Comparison of ENCODE assay signal across 9 cellular contexts in genomic region chr11:124961972-124962609, GRCh38. TPM values are rescaled to one million over a fixed set of nuclear protein-coding genes. Genes with fewer than 3 reads are reported as not detected.
DNase-seq lines count a peak whose midpoint lies in the region; ATAC-seq, FAIRE-seq and TF ChIP-seq lines count a peak whose summit lies in the region.
"Had no signal": no experiment of that assay in that cellular context is flagged by ENCODE, and none has a peak within 500 bp of the region (broad histone marks: within the 10 kb centered on the region; RNA-seq: fewer than 3 reads in every experiment).

No MANE protein-coding gene starts in this region.

- H3K9ac ChIP-seq in astrocyte (ENCODE audit: low read length): no peak overlapping the region

- DNase-seq in DMS153 (lab: John Stamatoyannopoulos, UW): peak; percentile 18
- peak; percentile 16 for DNase-seq in GM19238 (ENCODE audit: insufficient read length, low spot score)
- DNase-seq in NCI-H446 treated with DMSO at 0.1 percent for 48 hours (lab: John Stamatoyannopoulos, UW): peak; percentile 60
- peak; percentile 57 for DNase-seq in astrocyte (ENCODE audit: low read depth)
- DNase-seq in hepatocyte (ENCODE audit: low spot score): peak; percentile 73
- peak; percentile 82 for DNase-seq in small intestine
- DNase-seq in activated CD4-positive, alpha-beta memory T cell treated with anti-CD3 and anti-CD28 coated beads, Interleukin-2, amount 10 ng/mL, durations not matched to agents 7 days and 5 days: no peak

- H3K4me3 ChIP-seq in astrocyte (ENCODE audit: insufficient read depth, low read depth, low read length) (no peak overlapping the region), hepatocyte (no peak overlapping the region), small intestine (ENCODE audit: low read depth in 1 of 2, low read length in 2 of 2) (no peak overlapping the region)

- no peak overlapping the region for H3K27ac ChIP-seq in astrocyte (ENCODE audit: low read depth, low read length)
- no peak overlapping the region for H3K27ac ChIP-seq in hepatocyte
- H3K27ac ChIP-seq in small intestine (ENCODE audit: low read depth in 1 of 2, low read length in 1 of 2): no peak overlapping the region

- H3K79me2 ChIP-seq in astrocyte (ENCODE audit: insufficient read depth, low read length) (no peaks in the 10 kb centered on the region), hepatocyte (no peaks in the 10 kb centered on the region)

- 24% methylated on average over 5 of the region's 5 CpGs for WGBS in hepatocyte (ENCODE audit: low lambda C conversion rate, missing lambda C conversion rate)
- 21 to 22% (median 22%) methylated on average over 5 of the region's 5 CpGs for WGBS in small intestine, 3 donors

- no peaks in the 10 kb centered on the region for H4K20me1 ChIP-seq in astrocyte (ENCODE audit: insufficient read depth, low read length)
- H4K20me1 ChIP-seq in hepatocyte (ENCODE audit: insufficient read depth, poor library complexity, severe bottlenecking): no peaks in the 10 kb centered on the region

- no peak overlapping the region for H3K4me3 Mint-ChIP-seq in astrocyte (ENCODE audit: unreplicated experiment)
- no peak overlapping the region for H3K4me3 Mint-ChIP-seq in activated CD4-positive, alpha-beta memory T cell treated with anti-CD3 and anti-CD28 coated beads, Interleukin-2, amount 10 ng/mL, durations not matched to agents 7 days and 5 days

- POLR2A ChIA-PET in activated CD4-positive, alpha-beta memory T cell treated with anti-CD3 and anti-CD28 coated beads, Interleukin-2, amount 10 ng/mL, durations not matched to agents 7 days and 5 days (lab: Charles Lee): no interaction called here

- no peaks in the 10 kb centered on the region for H3K4me1 Mint-ChIP-seq in astrocyte (ENCODE audit: low read depth, unreplicated experiment)
- peaks cover 4% of the 10 kb centered on the region for H3K4me1 Mint-ChIP-seq in activated CD4-positive, alpha-beta memory T cell treated with anti-CD3 and anti-CD28 coated beads, Interleukin-2, amount 10 ng/mL, durations not matched to agents 7 days and 5 days

- FAIRE-seq in astrocyte (lab: Jason Lieb, UNC) (peak; percentile 93), small intestine (lab: Jason Lieb, UNC) (peak; percentile 62)

- no peaks in the 10 kb centered on the region for H3K4me1 ChIP-seq in astrocyte (ENCODE audit: insufficient read depth, low read length)
- H3K4me1 ChIP-seq in hepatocyte (ENCODE audit: insufficient read depth): no peaks in the 10 kb centered on the region
- H3K4me1 ChIP-seq in small intestine (ENCODE audit: control insufficient read depth in 2 of 2, insufficient read depth in 1 of 2, low read depth in 1 of 2, low read length in 1 of 2): no peaks in the 10 kb centered on the region

- CTCF ChIA-PET in activated CD4-positive, alpha-beta memory T cell treated with anti-CD3 and anti-CD28 coated beads, Interleukin-2, amount 10 ng/mL, durations not matched to agents 7 days and 5 days (lab: Charles Lee): interaction anchor here (1.2 to 1.8 kb wide), 2 partner anchors 162 to 386 kb away, joined by 3 to 7 read pairs; no protein-coding TSS in a partner anchor

- H3K27me3 ChIP-seq in astrocyte (ENCODE audit: insufficient read depth, low read length) (no peaks in the 10 kb centered on the region), hepatocyte (no peaks in the 10 kb centered on the region), small intestine (ENCODE audit: control insufficient read depth in 2 of 2, insufficient read depth in 2 of 2, low read length in 2 of 2) (no peaks in the 10 kb centered on the region)

- no peaks in the 10 kb centered on the region for H3K9me2 ChIP-seq in hepatocyte (replicated peaks; ENCODE audit: insufficient read depth)

- no peak overlapping the region for H2AFZ ChIP-seq in astrocyte (ENCODE audit: low read depth, low read length)
- no peak overlapping the region for H2AFZ ChIP-seq in hepatocyte

- ATAC-seq in HG03342 (IDR thresholded peaks at IDR 0.05; ENCODE audit: unreplicated experiment): peak; percentile 95

- peaks cover 3% of the 10 kb centered on the region for H3K27me3 Mint-ChIP-seq in astrocyte (ENCODE audit: low read depth, unreplicated experiment)
- H3K27me3 Mint-ChIP-seq in activated CD4-positive, alpha-beta memory T cell treated with anti-CD3 and anti-CD28 coated beads, Interleukin-2, amount 10 ng/mL, durations not matched to agents 7 days and 5 days: no peaks in the 10 kb centered on the region

- no peaks in the 10 kb centered on the region for H3K9me3 ChIP-seq in astrocyte (ENCODE audit: insufficient read depth, low read depth, low read length)
- H3K9me3 ChIP-seq in hepatocyte (ENCODE audit: low read depth): no peaks in the 10 kb centered on the region
- H3K9me3 ChIP-seq in small intestine (ENCODE audit: control insufficient read depth, low read depth): no peaks in the 10 kb centered on the region

- H3K36me3 ChIP-seq in astrocyte (ENCODE audit: insufficient read depth, low read length): no peaks in the 10 kb centered on the region
- H3K36me3 ChIP-seq in hepatocyte (replicated peaks; ENCODE audit: insufficient read depth, low read depth): no peaks in the 10 kb centered on the region
- no peaks in the 10 kb centered on the region for H3K36me3 ChIP-seq in small intestine (ENCODE audit: control insufficient read depth in 2 of 2, insufficient read depth in 2 of 2, low read length in 2 of 2)

- peaks cover 4% of the 10 kb centered on the region for H3K9me3 Mint-ChIP-seq in astrocyte (ENCODE audit: unreplicated experiment)
- H3K9me3 Mint-ChIP-seq in activated CD4-positive, alpha-beta memory T cell treated with anti-CD3 and anti-CD28 coated beads, Interleukin-2, amount 10 ng/mL, durations not matched to agents 7 days and 5 days: no peaks in the 10 kb centered on the region

- H3K36me3 Mint-ChIP-seq in astrocyte (ENCODE audit: low read depth, unreplicated experiment): no peaks in the 10 kb centered on the region
- peaks cover 26% of the 10 kb centered on the region for H3K36me3 Mint-ChIP-seq in activated CD4-positive, alpha-beta memory T cell treated with anti-CD3 and anti-CD28 coated beads, Interleukin-2, amount 10 ng/mL, durations not matched to agents 7 days and 5 days (ENCODE audit: low read depth)

- H3K27ac Mint-ChIP-seq in astrocyte (ENCODE audit: unreplicated experiment): no peak overlapping the region
- H3K27ac Mint-ChIP-seq in activated CD4-positive, alpha-beta memory T cell treated with anti-CD3 and anti-CD28 coated beads, Interleukin-2, amount 10 ng/mL, durations not matched to agents 7 days and 5 days: no peak overlapping the region

- H3K4me2 ChIP-seq in astrocyte (ENCODE audit: low read length) (no peak overlapping the region), hepatocyte (no peak overlapping the region)

- peak; percentile 88 for TF ChIP-seq CTCF in astrocyte (IDR thresholded peaks at IDR 0.05; ENCODE audit: insufficient read depth, low read depth, low read length)
- TF ChIP-seq CTCF in hepatocyte (IDR thresholded peaks at IDR 0.05; ENCODE audit: poor library complexity): peak; percentile 87

RNA-seq across cellular contexts. Expression of gene CCDC15, which starts 8.1 kb away (rescaled TPM):
- 0.75 and 1.0 TPM in 2 replicates for total RNA-seq in astrocyte
- 1.3 and 2.3 TPM in 2 replicates for total RNA-seq in hepatocyte
- 0.97 and 1.1 TPM in 2 replicates for polyA plus RNA-seq in hepatocyte
- under 1 TPM; 0.22 to 0.92 (median 0.27) TPM for polyA plus RNA-seq in small intestine
- total RNA-seq in activated CD4-positive, alpha-beta memory T cell treated with anti-CD3 and anti-CD28 coated beads, Interleukin-2, amount 10 ng/mL, durations not matched to agents 7 days and 5 days: 1 to 10 TPM; 9.2 to 9.7 TPM

RNA-seq across cellular contexts. Expression of gene HEPACAM, which starts 26.2 kb away (rescaled TPM):
- total RNA-seq in astrocyte (0.19 TPM in 1 of 2 replicates, not detected in the other), hepatocyte (0.04 and 0.07 TPM in 2 replicates)
- polyA plus RNA-seq in hepatocyte (not detected in 2 replicates), small intestine (under 1 TPM in 1 of 3 donors, not detected in 2; 0.67 TPM)
- total RNA-seq in activated CD4-positive, alpha-beta memory T cell treated with anti-CD3 and anti-CD28 coated beads, Interleukin-2, amount 10 ng/mL, durations not matched to agents 7 days and 5 days: not detected

RNA-seq across cellular contexts. Expression of gene HEPN1, which starts 43.0 kb away (rescaled TPM):
- total RNA-seq in astrocyte (not detected in 2 replicates), hepatocyte (not detected in 2 replicates)
- polyA plus RNA-seq in hepatocyte (not detected in 2 replicates), small intestine (under 1 TPM in 1 of 3 donors, not detected in 2; 0.06 TPM)
- total RNA-seq in activated CD4-positive, alpha-beta memory T cell treated with anti-CD3 and anti-CD28 coated beads, Interleukin-2, amount 10 ng/mL, durations not matched to agents 7 days and 5 days: not detected
- total RNA-seq: subcutaneous adipose tissue had no signal
